ENCODE assay signal across 33 cellular contexts in the genomic region with DNA sequence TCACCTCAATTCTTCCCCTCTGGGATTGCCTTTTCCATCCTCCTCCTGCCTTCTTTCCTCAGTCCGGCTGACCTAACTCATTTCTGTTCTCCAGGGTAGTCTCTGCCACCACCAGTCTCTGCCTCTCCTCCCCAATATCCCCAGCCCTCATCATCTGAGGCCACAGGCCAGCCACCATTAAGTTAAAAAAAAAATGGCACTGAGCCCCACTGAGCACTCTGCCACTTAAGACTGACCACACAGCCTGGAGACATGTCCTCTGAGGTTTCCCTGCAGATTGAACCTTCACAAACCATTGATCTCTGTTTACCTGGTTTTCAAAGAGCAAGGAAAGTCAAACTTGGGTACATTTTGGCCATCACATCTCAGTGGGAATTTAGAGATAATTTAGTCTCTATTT. TPM values are rescaled to one million over a fixed set of nuclear protein-coding genes. Genes with fewer than 3 reads are reported as not detected.
"Had no signal": no experiment of that assay in that cellular context is flagged by ENCODE, and none has a peak within 500 bp of the region (broad histone marks: within the 10 kb centered on the region; RNA-seq: fewer than 3 reads in every experiment).

No MANE protein-coding gene starts in this region.

- H3K4me3 ChIP-seq: ascending aorta, body of pancreas, MG63, Peyer's patch had no signal

- H3K4me3 Mint-ChIP-seq: activated CD4-positive, alpha-beta memory T cell treated with anti-CD3 and anti-CD28 coated beads, Interleukin-2, amount 10 ng/mL, durations not matched to agents 7 days and 5 days; activated CD4-positive, alpha-beta T cell treated with anti-CD3 and anti-CD28 coated beads for 36 hours; activated naive CD4-positive, alpha-beta T cell treated with anti-CD3 and anti-CD28 coated beads, Interleukin-2, amount 50 U/mL, for 24 hours; central memory CD8-positive, alpha-beta T cell; T-helper 17 cell had no signal

- DNase-seq: activated CD4-positive, alpha-beta memory T cell treated with anti-CD3 and anti-CD28 coated beads, Interleukin-2, amount 10 ng/mL, durations not matched to agents 7 days and 5 days; activated CD4-positive, alpha-beta T cell treated with anti-CD3 and anti-CD28 coated beads for 36 hours; activated CD4-positive, alpha-beta T cell treated with anti-CD3 and anti-CD28 coated beads, Interleukin-2, amount 50 U/mL, for 1 hour; activated CD8-positive, alpha-beta memory T cell treated with anti-CD3 and anti-CD28 coated beads, Interleukin-2, amount 50 U/mL, for 4 hours; activated effector memory CD4-positive, alpha-beta T cell treated with Interleukin-2 at 50 U/mL for 16 hours; activated naive CD4-positive, alpha-beta T cell; activated T-cell treated with anti-CD3 and anti-CD28 coated beads, Interleukin-2, amount 50 U/mL, for 1 hour; amniotic stem cell; body of pancreas; MG63; MV-4-11; NCI-H1092 treated with DMSO at 0.1 percent for 48 hours; NCI-H1417 treated with DMSO at 0.1 percent for 48 hours; NCI-H1694; NCI-H2029; NCI-H2107; NCI-H2171 treated with DMSO at 0.1 percent for 48 hours; NCI-H226; NCI-H69; NK-92 treated with Interleukin-12 subunit alpha and Interleukin-12 subunit beta, amount 100 ng/mL, for 24 hours; Peyer's patch; SHP77 treated with DMSO at 0.1 percent for 48 hours; T-helper 17 cell; T1000 had no signal

- H3K27ac ChIP-seq: ascending aorta, body of pancreas, Peyer's patch, RWPE1 had no signal

- FAIRE-seq: bronchial epithelial cell, TTC549 had no signal

- H3K4me1 Mint-ChIP-seq: central memory CD8-positive, alpha-beta T cell had no signal

- ATAC-seq: activated CD4-positive, alpha-beta T cell treated with anti-CD3 and anti-CD28 coated beads for 36 hours; body of pancreas; T-helper 17 cell had no signal

- H3K9me3 Mint-ChIP-seq: activated CD4-positive, alpha-beta memory T cell treated with anti-CD3 and anti-CD28 coated beads, Interleukin-2, amount 10 ng/mL, durations not matched to agents 7 days and 5 days; activated naive CD4-positive, alpha-beta T cell treated with anti-CD3 and anti-CD28 coated beads, Interleukin-2, amount 50 U/mL, for 24 hours; central memory CD8-positive, alpha-beta T cell had no signal

- H3K27me3 Mint-ChIP-seq: activated CD4-positive, alpha-beta T cell treated with anti-CD3 and anti-CD28 coated beads for 36 hours; activated naive CD4-positive, alpha-beta T cell treated with anti-CD3 and anti-CD28 coated beads, Interleukin-2, amount 50 U/mL, for 24 hours had no signal

- H3K27me3 ChIP-seq: ascending aorta, body of pancreas, MG63, Peyer's patch had no signal

- H3K27ac Mint-ChIP-seq: activated CD4-positive, alpha-beta memory T cell treated with anti-CD3 and anti-CD28 coated beads, Interleukin-2, amount 10 ng/mL, durations not matched to agents 7 days and 5 days; activated CD4-positive, alpha-beta T cell treated with anti-CD3 and anti-CD28 coated beads for 36 hours; activated naive CD4-positive, alpha-beta T cell treated with anti-CD3 and anti-CD28 coated beads, Interleukin-2, amount 50 U/mL, for 24 hours; T-helper 17 cell had no signal

- H3K36me3 ChIP-seq: ascending aorta, MG63, Peyer's patch had no signal

- H3K4me1 ChIP-seq: ascending aorta, body of pancreas, Peyer's patch had no signal

- H3K9me3 ChIP-seq: ascending aorta, body of pancreas, Peyer's patch had no signal

- H3K36me3 Mint-ChIP-seq: activated naive CD4-positive, alpha-beta T cell treated with anti-CD3 and anti-CD28 coated beads, Interleukin-2, amount 50 U/mL, for 24 hours had no signal

RNA-seq across cellular contexts. Expression of a gene that starts 13.6 kb away (rescaled TPM):
- total RNA-seq: activated CD8-positive, alpha-beta memory T cell treated with anti-CD3 and anti-CD28 coated beads for 36 hours; ascending aorta; NCI-H460; SK-MEL-5 had no signal

RNA-seq across cellular contexts. Expression of a gene that starts 54.8 kb away (rescaled TPM):
- total RNA-seq: activated CD4-positive, alpha-beta memory T cell treated with anti-CD3 and anti-CD28 coated beads, Interleukin-2, amount 10 ng/mL, durations not matched to agents 7 days and 5 days; activated CD4-positive, alpha-beta T cell treated with anti-CD3 and anti-CD28 coated beads for 36 hours; activated CD8-positive, alpha-beta memory T cell treated with anti-CD3 and anti-CD28 coated beads for 36 hours; ascending aorta; body of pancreas; bronchial epithelial cell; NCI-H460; Peyer's patch; SK-MEL-5; T-helper 17 cell had no signal

RNA-seq across cellular contexts. Expression of a gene that starts 59.8 kb away (rescaled TPM):
- total RNA-seq: activated CD4-positive, alpha-beta memory T cell treated with anti-CD3 and anti-CD28 coated beads, Interleukin-2, amount 10 ng/mL, durations not matched to agents 7 days and 5 days; activated CD4-positive, alpha-beta T cell treated with anti-CD3 and anti-CD28 coated beads for 36 hours; activated CD8-positive, alpha-beta memory T cell treated with anti-CD3 and anti-CD28 coated beads for 36 hours; ascending aorta; body of pancreas; bronchial epithelial cell; NCI-H460; Peyer's patch; SK-MEL-5; T-helper 17 cell had no signal
